ENCODE assay signal across 8 cellular contexts in genomic region chr14:74954947-74955228, GRCh38. TPM values are rescaled to one million over a fixed set of nuclear protein-coding genes. Genes with fewer than 3 reads are reported as not detected.
DNase-seq lines count a peak whose midpoint lies in the region; ATAC-seq and TF ChIP-seq lines count a peak whose summit lies in the region.

No MANE protein-coding gene starts in this region.

- ATAC-seq in gastroesophageal sphincter = peak; percentile 4
- no peak for ATAC-seq in HG02840 (IDR thresholded peaks at IDR 0.05; ENCODE audit: low FRiP score, unreplicated experiment)

- peaks cover 15% of the 10 kb centered on the region for H3K27me3 Mint-ChIP-seq in Calu3 (ENCODE audit: unreplicated experiment)
- H3K27me3 Mint-ChIP-seq in progenitor cell of endocrine pancreas = peaks cover 25% of the 10 kb centered on the region

- peak overlapping the region; percentile 65 for H3K4me3 Mint-ChIP-seq in Calu3 (ENCODE audit: low read depth, unreplicated experiment)
- peak overlapping the region; percentile 16 for H3K4me3 Mint-ChIP-seq in progenitor cell of endocrine pancreas (ENCODE audit: low read depth)

- BruUV-seq in Calu3 (replicated peaks; lab: Mats Ljungman, UMichigan) = no TSS peak

- H3K36me3 Mint-ChIP-seq in Calu3 (ENCODE audit: insufficient read depth, unreplicated experiment) (peaks cover 7% of the 10 kb centered on the region), progenitor cell of endocrine pancreas (ENCODE audit: insufficient read depth) (no peaks in the 10 kb centered on the region)

- H3K36me3 ChIP-seq in gastroesophageal sphincter = no peaks in the 10 kb centered on the region

- H3K27ac Mint-ChIP-seq in Calu3 (ENCODE audit: unreplicated experiment) = no peak overlapping the region
- H3K27ac Mint-ChIP-seq in progenitor cell of endocrine pancreas = no peak overlapping the region

- peaks cover 50% of the 10 kb centered on the region for H3K27me3 ChIP-seq in gastroesophageal sphincter

- peak overlapping the region in 3 of 4 donors; percentile 39 to 69 (median 46) for H3K27ac ChIP-seq in gastroesophageal sphincter

- H3K4me1 Mint-ChIP-seq in Calu3 (ENCODE audit: low read depth, unreplicated experiment) (no peaks in the 10 kb centered on the region), progenitor cell of endocrine pancreas (ENCODE audit: low read depth) (peaks cover 28% of the 10 kb centered on the region)

- intact Hi-C loops in Calu3 (cut with micrococcal nuclease; ENCODE audit: unreplicated experiment) = no loop called here

- WGBS in gastroesophageal sphincter (ENCODE audit: low coverage in 1 of 2), 2 donors = no CpG with 5 or more reads among the region's 3 CpGs

- H3K4me3 ChIP-seq in gastroesophageal sphincter = peak overlapping the region; percentile 33 to 64

- DNase-seq in Calu3 (no peak), SK-N-DZ (ENCODE audit: low spot score) (peak; percentile 27), progenitor cell of endocrine pancreas (ENCODE audit: low spot score, unreplicated experiment) (no peak), SIG-M5 (lab: John Stamatoyannopoulos, UW) (no peak), putamen (ENCODE audit: low spot score) (no peak), NCI-H1694 (lab: John Stamatoyannopoulos, UW) (no peak)

- H3K9me3 Mint-ChIP-seq in Calu3 (ENCODE audit: low read depth, unreplicated experiment) = no peaks in the 10 kb centered on the region
- no peaks in the 10 kb centered on the region for H3K9me3 Mint-ChIP-seq in progenitor cell of endocrine pancreas (ENCODE audit: low read depth)

- no peak for TF ChIP-seq POLR2A in gastroesophageal sphincter (IDR thresholded peaks at IDR 0.05)

- no peak for TF ChIP-seq EP300 in gastroesophageal sphincter (IDR thresholded peaks at IDR 0.05)

- H3K9me3 ChIP-seq in gastroesophageal sphincter = no peaks in the 10 kb centered on the region

- CTCF ChIA-PET in Calu3 (lab: Charles Lee) = no interaction called here

- H3K4me1 ChIP-seq in gastroesophageal sphincter = peaks cover 0 to 35% (median 14%) of the 10 kb centered on the region in 3 donors

- no peak for TF ChIP-seq CTCF in Calu3 (IDR thresholded peaks at IDR 0.05; ENCODE audit: unreplicated experiment)
- TF ChIP-seq CTCF in gastroesophageal sphincter (IDR thresholded peaks at IDR 0.05) = no peak
- no peak for TF ChIP-seq CTCF in progenitor cell of endocrine pancreas (IDR thresholded peaks at IDR 0.05; ENCODE audit: unreplicated experiment)

RNA-seq across cellular contexts. Expression of gene PGF, which starts 0.5 kb away (rescaled TPM):
- 1.2 and 2.1 TPM in 2 replicates for total RNA-seq in Calu3 (2022)
- 41.3 and 45.9 TPM in 2 replicates for polyA plus RNA-seq in SK-N-DZ (2014; cell fraction: cytosol; rRNA removed)
- polyA plus RNA-seq in SK-N-DZ (2014; cell fraction: nucleus; rRNA removed) = 19.9 and 28.4 TPM in 2 replicates
- 10 to 100 TPM; 11.2 to 21.0 (median 16.5) TPM for total RNA-seq in gastroesophageal sphincter
- total RNA-seq in progenitor cell of endocrine pancreas = 3.5 and 8.2 TPM in 2 replicates

RNA-seq across cellular contexts. Expression of gene RPS6KL1, which starts 31.8 kb away (rescaled TPM):
- total RNA-seq in Calu3 (2022) (16.4 and 18.5 TPM in 2 replicates), gastroesophageal sphincter (10 to 100 TPM in 1 of 4 donors, 1 to 10 TPM in 3; 4.0 to 10.2 (median 8.2) TPM), progenitor cell of endocrine pancreas (3.5 and 5.4 TPM in 2 replicates)
- polyA plus RNA-seq in SK-N-DZ (2014; cell fraction: cytosol; rRNA removed) = 19.0 and 27.3 TPM in 2 replicates
- 72.4 and 86.5 TPM in 2 replicates for polyA plus RNA-seq in SK-N-DZ (2014; cell fraction: nucleus; rRNA removed)

RNA-seq across cellular contexts. Expression of gene EIF2B2, which starts 47.8 kb away (rescaled TPM):
- 41.2 and 42.9 TPM in 2 replicates for total RNA-seq in Calu3 (2022)
- 49.7 and 57.3 TPM in 2 replicates for polyA plus RNA-seq in SK-N-DZ (2014; cell fraction: cytosol; rRNA removed)
- polyA plus RNA-seq in SK-N-DZ (2014; cell fraction: nucleus; rRNA removed) = 47.3 and 55.5 TPM in 2 replicates
- total RNA-seq in gastroesophageal sphincter = 10 to 100 TPM; 28.1 to 56.2 (median 36.6) TPM
- total RNA-seq in progenitor cell of endocrine pancreas = 36.1 and 36.7 TPM in 2 replicates
